ENCODE assay signal across 8 cellular contexts in the genomic region with DNA sequence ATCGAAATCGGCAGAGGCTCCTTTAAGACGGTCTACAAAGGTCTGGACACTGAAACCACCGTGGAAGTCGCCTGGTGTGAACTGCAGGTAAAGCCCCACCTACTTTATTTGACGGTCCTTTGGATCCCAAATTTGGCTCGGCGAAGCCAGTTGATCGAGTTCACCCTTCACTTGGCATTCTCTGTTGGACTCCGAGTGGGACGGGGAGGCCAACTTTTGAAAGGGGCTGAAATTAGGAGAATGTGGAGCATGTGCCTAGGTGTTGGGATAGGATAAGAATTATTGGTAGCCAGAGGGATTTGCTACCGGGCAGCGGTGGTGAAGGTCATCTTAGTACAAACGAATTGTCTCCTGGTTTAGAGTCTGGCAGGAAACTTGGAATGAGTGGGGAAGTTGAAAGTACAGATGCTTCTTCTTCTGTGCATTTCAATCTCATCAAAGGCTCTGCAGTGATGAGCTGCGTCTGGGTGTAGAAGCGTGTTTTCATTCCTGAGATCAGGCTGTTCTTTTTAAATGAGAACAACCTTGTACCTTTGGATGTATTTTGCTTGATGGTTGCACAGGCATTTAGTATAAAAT. TPM values are rescaled to one million over a fixed set of nuclear protein-coding genes. Genes with fewer than 3 reads are reported as not detected.
DNase-seq lines count a peak whose midpoint lies in the region; ATAC-seq lines count a peak whose summit lies in the region.

No MANE protein-coding gene starts in this region.

- peak overlapping the region; percentile 95 for H3K27ac ChIP-seq in skeletal muscle tissue (ENCODE audit: low read depth, low read length)

- H3K4me3 ChIP-seq in iPS-11a (ENCODE audit: low read depth, low read length): peak overlapping the region; percentile 75
- peak overlapping the region; percentile 90 to 95 (median 91) for H3K4me3 ChIP-seq in skeletal muscle tissue (ENCODE audit: low read length in 3 of 3)

- H3K36me3 Mint-ChIP-seq in activated naive CD8-positive, alpha-beta T cell: peaks cover 6% of the 10 kb centered on the region

- no peaks in the 10 kb centered on the region for H3K36me3 ChIP-seq in skeletal muscle tissue (ENCODE audit: control insufficient read depth in 3 of 3, insufficient read depth in 3 of 3, low read length in 3 of 3)

- no peaks in the 10 kb centered on the region for H3K27me3 ChIP-seq in skeletal muscle tissue (ENCODE audit: control insufficient read depth in 3 of 3, insufficient read depth in 3 of 3, low read length in 3 of 3)

- peaks cover 35% of the 10 kb centered on the region for H3K4me1 Mint-ChIP-seq in activated naive CD8-positive, alpha-beta T cell (ENCODE audit: low read depth)

- no peaks in the 10 kb centered on the region for H3K9me3 Mint-ChIP-seq in activated naive CD8-positive, alpha-beta T cell (ENCODE audit: low read depth)

- H3K27me3 Mint-ChIP-seq in activated naive CD8-positive, alpha-beta T cell: no peaks in the 10 kb centered on the region

- no peaks in the 10 kb centered on the region for H3K9me3 ChIP-seq in skeletal muscle tissue (ENCODE audit: control insufficient read depth in 3 of 3, low read length in 3 of 3)

- peak overlapping the region; percentile 95 for H3K4me3 Mint-ChIP-seq in activated naive CD8-positive, alpha-beta T cell

- ATAC-seq in GM18517 (IDR thresholded peaks at IDR 0.05; ENCODE audit: unreplicated experiment) (no peak), HG02610 (IDR thresholded peaks at IDR 0.05; ENCODE audit: unreplicated experiment) (no peak), GM21825 (IDR thresholded peaks at IDR 0.05; ENCODE audit: unreplicated experiment) (no peak)

- peak overlapping the region; percentile 93 for H3K27ac Mint-ChIP-seq in activated naive CD8-positive, alpha-beta T cell

- peak; percentile 37 for DNase-seq in CD1c-positive myeloid dendritic cell (ENCODE audit: extremely low spot score)
- peak; percentile 15 for DNase-seq in HT1080 (ENCODE audit: low read depth)

- H3K4me1 ChIP-seq in skeletal muscle tissue (ENCODE audit: control insufficient read depth in 3 of 3, insufficient read depth in 3 of 3, low read length in 3 of 3): peaks cover 22 to 25% (median 23%) of the 10 kb centered on the region in 3 donors

- H3K9ac ChIP-seq in skeletal muscle tissue (ENCODE audit: low read depth in 1 of 3, low read length in 3 of 3): peak overlapping the region; percentile 73 to 94 (median 87)

RNA-seq across cellular contexts. Expression of a gene that starts 1.9 kb away (rescaled TPM):
- 50.6 and 53.5 TPM in 2 replicates for total RNA-seq in HT1080 (2014; rRNA removed; shearing (Covaris generic))
- 35.5 and 44.9 TPM in 2 replicates for polyA plus RNA-seq in HT1080 (2015; cell fraction: cytosol; rRNA removed)
- polyA plus RNA-seq in HT1080 (2015; cell fraction: nucleus; rRNA removed): 61.4 and 61.8 TPM in 2 replicates
- total RNA-seq in skeletal muscle tissue: 71.5 TPM
